25 cellular contexts compared by ENCODE assay signal in the genomic region with DNA sequence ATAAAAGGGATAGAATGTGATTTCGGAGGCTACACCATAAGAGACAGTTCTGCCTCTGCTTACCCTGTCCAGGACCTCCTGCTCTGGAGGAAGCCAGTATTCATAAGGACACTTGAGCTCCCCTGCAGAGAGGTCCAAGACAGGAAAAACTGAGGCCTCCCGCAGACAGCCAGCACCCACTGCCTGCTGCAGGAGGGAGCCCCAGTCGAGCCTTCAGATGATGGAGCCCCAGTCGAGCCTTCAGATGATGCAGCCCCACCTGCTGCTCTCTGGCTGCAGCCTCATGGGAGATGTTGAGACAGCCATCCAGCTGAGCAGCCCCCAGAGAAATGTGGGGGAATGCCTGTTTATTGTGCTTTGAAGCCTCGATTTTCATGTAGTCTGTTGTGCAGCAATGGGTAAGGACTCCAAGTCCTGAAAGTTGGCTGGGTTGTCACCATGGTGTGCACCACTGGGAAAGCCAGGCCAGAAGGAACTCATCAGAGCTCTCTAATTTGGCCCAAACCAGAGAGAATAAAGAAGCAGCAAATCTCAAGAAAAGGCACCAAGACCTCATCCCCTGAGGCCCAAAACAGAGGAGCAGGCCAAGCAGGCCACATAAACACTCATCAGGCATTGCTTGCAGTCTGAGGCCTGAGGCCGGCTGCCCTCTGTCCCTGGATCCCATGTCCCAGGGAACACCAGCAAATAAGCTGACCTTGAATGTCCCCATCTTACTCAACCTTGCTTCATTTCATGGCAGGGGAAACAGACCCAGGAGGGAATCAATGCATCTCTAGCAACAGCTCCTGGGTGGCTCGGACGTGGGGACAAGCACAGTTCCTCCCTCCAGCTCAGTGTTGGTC. TPM values are rescaled to one million over a fixed set of nuclear protein-coding genes. Genes with fewer than 3 reads are reported as not detected.
DNase-seq lines count a peak whose midpoint lies in the region; ATAC-seq and TF ChIP-seq lines count a peak whose summit lies in the region.
"Had no signal": no experiment of that assay in that cellular context is flagged by ENCODE, and none has a peak within 500 bp of the region (broad histone marks: within the 10 kb centered on the region; RNA-seq: fewer than 3 reads in every experiment).

No MANE protein-coding gene starts in this region.

- H3K4me1 Mint-ChIP-seq in activated T-helper 1 cell treated with anti-CD3 and anti-CD28 coated beads, Interleukin-12 subunit alpha, Interleukin-12 subunit beta, Interleukin-2, Interleukin-4 antibody, amounts not matched to agents 30 ng/mL and 10 ng/mL and 1 ng/mL, durations not matched to agents 14 hours and 24 hours and 36 hours (ENCODE audit: low read depth) = no peaks in the 10 kb centered on the region
- H3K4me1 Mint-ChIP-seq: immature natural killer cell; stimulated activated memory B cell treated with anti-CD40 and anti-IgM and Interleukin-4, amounts not matched to agents 10 μg/mL and 1 μg/mL and 100 μg/mL, for 72 hours had no signal

- peak overlapping the region; percentile 79 for H3K27ac ChIP-seq in epithelial cell of prostate
- H3K27ac ChIP-seq in mucosa of rectum (ENCODE audit: low read depth in 2 of 2, low read length in 2 of 2) = peak overlapping the region; percentile 89 to 94
- H3K27ac ChIP-seq in suprapubic skin = peak overlapping the region; percentile 86
- H3K27ac ChIP-seq: HL-60 had no signal

- TF ChIP-seq POLR2A in suprapubic skin (IDR thresholded peaks at IDR 0.05) = no peak

- no peaks in the 10 kb centered on the region for H3K27me3 ChIP-seq in NT2/D1 (ENCODE audit: insufficient read depth, insufficient read length)
- no peaks in the 10 kb centered on the region for H3K27me3 ChIP-seq in mucosa of rectum (ENCODE audit: control insufficient read depth in 2 of 2, insufficient read depth in 2 of 2, low read length in 2 of 2)
- H3K27me3 ChIP-seq in suprapubic skin = no peaks in the 10 kb centered on the region
- H3K27me3 ChIP-seq: left lung had no signal

- no peak for TF ChIP-seq CTCF in suprapubic skin (IDR thresholded peaks at IDR 0.05)

- H3K4me1 ChIP-seq in NT2/D1 (ENCODE audit: insufficient read depth, insufficient read length) = peaks cover 19% of the 10 kb centered on the region
- peaks cover 25 to 31% of the 10 kb centered on the region in 2 donors for H3K4me1 ChIP-seq in mucosa of rectum (ENCODE audit: control insufficient read depth in 2 of 2, insufficient read depth in 2 of 2, low read length in 2 of 2)
- peaks cover 40% of the 10 kb centered on the region for H3K4me1 ChIP-seq in suprapubic skin

- no peaks in the 10 kb centered on the region for H3K36me3 Mint-ChIP-seq in activated T-helper 1 cell treated with anti-CD3 and anti-CD28 coated beads, Interleukin-12 subunit alpha, Interleukin-12 subunit beta, Interleukin-2, Interleukin-4 antibody, amounts not matched to agents 30 ng/mL and 10 ng/mL and 1 ng/mL, durations not matched to agents 14 hours and 24 hours and 36 hours (ENCODE audit: low read depth)
- H3K36me3 Mint-ChIP-seq: immature natural killer cell; stimulated activated memory B cell treated with anti-CD40 and anti-IgM and Interleukin-4, amounts not matched to agents 10 μg/mL and 1 μg/mL and 100 μg/mL, for 72 hours had no signal

- H3K4me3 Mint-ChIP-seq in activated T-helper 1 cell treated with anti-CD3 and anti-CD28 coated beads, Interleukin-12 subunit alpha, Interleukin-12 subunit beta, Interleukin-2, Interleukin-4 antibody, amounts not matched to agents 30 ng/mL and 10 ng/mL and 1 ng/mL, durations not matched to agents 14 hours and 24 hours and 36 hours = no peak overlapping the region
- H3K4me3 Mint-ChIP-seq: immature natural killer cell; stimulated activated memory B cell treated with anti-CD40 and anti-IgM and Interleukin-4, amounts not matched to agents 10 μg/mL and 1 μg/mL and 100 μg/mL, for 72 hours had no signal

- peak overlapping the region; percentile 42 for H3K9ac ChIP-seq in NT2/D1 (ENCODE audit: insufficient read length, low read depth)
- H3K9ac ChIP-seq in mucosa of rectum (ENCODE audit: low read depth in 1 of 2, low read length in 2 of 2) = peak overlapping the region in 1 of 2 donors; percentile 63

- 83% methylated on average over 7 of the region's 8 CpGs for WGBS in suprapubic skin

- no peaks in the 10 kb centered on the region for H3K36me3 ChIP-seq in NT2/D1 (ENCODE audit: insufficient read depth, insufficient read length, low read length)
- no peaks in the 10 kb centered on the region for H3K36me3 ChIP-seq in mucosa of rectum (ENCODE audit: control insufficient read depth in 2 of 2, insufficient read depth in 2 of 2, low read length in 2 of 2)
- no peaks in the 10 kb centered on the region for H3K36me3 ChIP-seq in suprapubic skin
- H3K36me3 ChIP-seq: left lung had no signal

- intact Hi-C loops in activated T-helper 1 cell treated with anti-CD3 and anti-CD28 coated beads, Interleukin-12 subunit alpha, Interleukin-12 subunit beta, Interleukin-2, Interleukin-4 antibody, amounts not matched to agents 30 ng/mL and 10 ng/mL and 1 ng/mL, durations not matched to agents 14 hours and 24 hours and 36 hours (cut with micrococcal nuclease) = no loop called here

- H3K9me3 ChIP-seq in NT2/D1 (ENCODE audit: insufficient read depth, low read length) (peaks cover 8% of the 10 kb centered on the region; the same call in 1 of the 2 replicates), mucosa of rectum (ENCODE audit: control insufficient read depth in 2 of 2, low read length in 2 of 2) (no peaks in the 10 kb centered on the region), suprapubic skin (no peaks in the 10 kb centered on the region)
- H3K9me3 ChIP-seq: left lung had no signal

- peaks cover 2% of the 10 kb centered on the region for H3K27me3 Mint-ChIP-seq in activated T-helper 1 cell treated with anti-CD3 and anti-CD28 coated beads, Interleukin-12 subunit alpha, Interleukin-12 subunit beta, Interleukin-2, Interleukin-4 antibody, amounts not matched to agents 30 ng/mL and 10 ng/mL and 1 ng/mL, durations not matched to agents 14 hours and 24 hours and 36 hours (ENCODE audit: insufficient read depth)

- H3K27ac Mint-ChIP-seq in activated T-helper 1 cell treated with anti-CD3 and anti-CD28 coated beads, Interleukin-12 subunit alpha, Interleukin-12 subunit beta, Interleukin-2, Interleukin-4 antibody, amounts not matched to agents 30 ng/mL and 10 ng/mL and 1 ng/mL, durations not matched to agents 14 hours and 24 hours and 36 hours = no peak overlapping the region
- H3K27ac Mint-ChIP-seq: immature natural killer cell; stimulated activated memory B cell treated with anti-CD40 and anti-IgM and Interleukin-4, amounts not matched to agents 10 μg/mL and 1 μg/mL and 100 μg/mL, for 72 hours had no signal

- no peak for ATAC-seq in HG02885 (IDR thresholded peaks at IDR 0.05; ENCODE audit: poor library complexity, unreplicated experiment)
- ATAC-seq: PC-3 had no signal

- no peak for DNase-seq in NT2/D1 (ENCODE audit: low read depth, low spot score)
- no peak for DNase-seq in epithelial cell of prostate (ENCODE audit: low read depth, low spot score)
- no peak for DNase-seq in suprapubic skin (ENCODE audit: low spot score in 2 of 2)
- DNase-seq in NCI-H187 (lab: John Stamatoyannopoulos, UW) = no peak
- DNase-seq in activated T-cell treated with anti-CD3 and anti-CD28 coated beads, Interleukin-2, amount 50 U/mL, for 1 hour = no peak
- DNase-seq in activated T-helper 1 cell treated with anti-CD3 and anti-CD28 coated beads, Interleukin-12 subunit alpha, Interleukin-12 subunit beta, Interleukin-2, Interleukin-4 antibody, amounts not matched to agents 30 ng/mL and 10 ng/mL and 1 ng/mL, durations not matched to agents 14 hours and 24 hours and 36 hours (ENCODE audit: low spot score) = no peak
- DNase-seq: C1 segment of cervical spinal cord; effector memory CD4-positive, alpha-beta T cell; foreskin melanocyte; H9; hippocampal formation; immature natural killer cell; left lung; NCI-H1105 treated with DMSO at 0.1 percent for 48 hours; NCI-H2029 treated with DMSO at 0.1 percent for 48 hours; NCI-H774; PC-3; T-helper 1 cell had no signal

- no peak for TF ChIP-seq EP300 in suprapubic skin (IDR thresholded peaks at IDR 0.05)

- no peaks in the 10 kb centered on the region for H3K9me3 Mint-ChIP-seq in activated T-helper 1 cell treated with anti-CD3 and anti-CD28 coated beads, Interleukin-12 subunit alpha, Interleukin-12 subunit beta, Interleukin-2, Interleukin-4 antibody, amounts not matched to agents 30 ng/mL and 10 ng/mL and 1 ng/mL, durations not matched to agents 14 hours and 24 hours and 36 hours
- H3K9me3 Mint-ChIP-seq: immature natural killer cell had no signal

- H3K4me3 ChIP-seq in NT2/D1 (ENCODE audit: insufficient read length, low read depth) = no peak overlapping the region
- no peak overlapping the region for H3K4me3 ChIP-seq in mucosa of rectum (ENCODE audit: low read length in 2 of 2)
- no peak overlapping the region for H3K4me3 ChIP-seq in suprapubic skin
- H3K4me3 ChIP-seq: left lung had no signal

RNA-seq across cellular contexts. Expression of a gene that starts 30.9 kb away (rescaled TPM):
- total RNA-seq in suprapubic skin = 1,000 to 10,000 TPM in 3 of 4 donors, 100 to 1,000 TPM in 1; 429 to 3,135 (median 2,230) TPM
- not detected in 2 replicates for total RNA-seq in activated T-helper 1 cell treated with anti-CD3 and anti-CD28 coated beads, Interleukin-12 subunit alpha, Interleukin-12 subunit beta, Interleukin-2, Interleukin-4 antibody, amounts not matched to agents 30 ng/mL and 10 ng/mL and 1 ng/mL, durations not matched to agents 14 hours and 24 hours and 36 hours
- total RNA-seq: H9, left lung, PC-3, pulmonary artery endothelial cell, SK-MEL-5, temporal lobe had no signal

RNA-seq across cellular contexts. Expression of a gene that starts 56.1 kb away (rescaled TPM):
- 10 to 100 TPM; 69.9 to 92.8 (median 76.2) TPM for total RNA-seq in suprapubic skin
- 37.2 and 40.3 TPM in 2 replicates for total RNA-seq in activated T-helper 1 cell treated with anti-CD3 and anti-CD28 coated beads, Interleukin-12 subunit alpha, Interleukin-12 subunit beta, Interleukin-2, Interleukin-4 antibody, amounts not matched to agents 30 ng/mL and 10 ng/mL and 1 ng/mL, durations not matched to agents 14 hours and 24 hours and 36 hours

RNA-seq across cellular contexts. Expression of a gene that starts 56.3 kb away (rescaled TPM):
- total RNA-seq in suprapubic skin = 100 to 1,000 TPM in 2 of 4 donors, 10 to 100 TPM in 2; 27.4 to 296 (median 105) TPM
- not detected in 2 replicates for total RNA-seq in activated T-helper 1 cell treated with anti-CD3 and anti-CD28 coated beads, Interleukin-12 subunit alpha, Interleukin-12 subunit beta, Interleukin-2, Interleukin-4 antibody, amounts not matched to agents 30 ng/mL and 10 ng/mL and 1 ng/mL, durations not matched to agents 14 hours and 24 hours and 36 hours
- total RNA-seq: H9, left lung, PC-3, pulmonary artery endothelial cell, SK-MEL-5, temporal lobe had no signal

Comparison
In these comparisons a context has a peak if more than half of its experiments do, and no peak if none do; other contexts are left out.
1. RNA of a gene that starts 30.9 kb away (total RNA-seq): 429 to 3,135 TPM in suprapubic skin; not detected in activated T-helper 1 cell treated with anti-CD3 and anti-CD28 coated beads, Interleukin-12 subunit alpha, Interleukin-12 subunit beta, Interleukin-2, Interleukin-4 antibody, amounts not matched to agents 30 ng/mL and 10 ng/mL and 1 ng/mL, durations not matched to agents 14 hours and 24 hours and 36 hours; every median in the first group is over 100 times any median in the second.
2. RNA of a gene that starts 56.3 kb away (total RNA-seq): 27.4 to 296 TPM in suprapubic skin; not detected in activated T-helper 1 cell treated with anti-CD3 and anti-CD28 coated beads, Interleukin-12 subunit alpha, Interleukin-12 subunit beta, Interleukin-2, Interleukin-4 antibody, amounts not matched to agents 30 ng/mL and 10 ng/mL and 1 ng/mL, durations not matched to agents 14 hours and 24 hours and 36 hours; every median in the first group is over 10 times any median in the second.
3. Peak in every context shown above with its lines, with median percentiles within 50 percentile points of each other: H3K27ac ChIP-seq.